25 cellular contexts compared by ENCODE assay signal in the genomic region with DNA sequence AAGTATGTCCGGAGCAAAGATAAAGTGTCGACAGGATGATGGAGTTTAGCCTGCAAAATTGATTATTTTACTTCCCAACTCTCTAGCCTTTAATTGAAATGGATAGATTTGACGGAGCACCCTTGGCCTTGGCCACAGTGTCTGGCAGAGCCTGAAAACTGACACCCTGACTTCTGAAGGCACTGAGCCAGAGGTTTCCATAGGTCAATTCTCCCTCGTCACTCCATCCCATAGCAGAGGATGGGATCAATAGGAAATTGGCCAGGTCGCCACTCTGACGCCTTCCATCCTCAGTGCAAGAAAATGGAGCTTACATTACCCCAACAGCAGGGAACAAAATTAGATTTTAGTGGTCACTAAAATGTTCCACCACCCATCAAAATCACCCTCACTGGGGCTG.
"Had no signal": no experiment of that assay in that cellular context is flagged by ENCODE, and none has a peak within 500 bp of the region (broad histone marks: within the 10 kb centered on the region; RNA-seq: fewer than 3 reads in every experiment).

No MANE protein-coding gene starts in this region.

- H3K36me3 ChIP-seq: colonic mucosa, esophagus muscularis mucosa, esophagus squamous epithelium, gastrocnemius medialis, gastroesophageal sphincter, heart left ventricle, heart right ventricle had no signal

- H3K4me3 Mint-ChIP-seq: dendritic cell treated with granulocyte-macrophage colony-stimulating factor and Interleukin-4, amounts not matched to agents 40 ng/mL and 50 ng/mL, for 4 days; effector memory CD8-positive, alpha-beta T cell; endodermal cell had no signal

- H3K27me3 ChIP-seq: colonic mucosa, dorsolateral prefrontal cortex, esophagus muscularis mucosa, esophagus squamous epithelium, gastrocnemius medialis, gastroesophageal sphincter had no signal

- ATAC-seq: effector memory CD8-positive, alpha-beta T cell; esophagus mucosa; foreskin keratinocyte; gastrocnemius medialis; gastroesophageal sphincter; heart left ventricle; heart right ventricle had no signal

- DNase-seq: colonic mucosa; cortex of kidney; dermis blood vessel endothelial cell; dorsolateral prefrontal cortex; effector CD4-positive, alpha-beta T cell; effector CD8-positive, alpha-beta T cell; effector memory CD4-positive, alpha-beta T cell; effector memory CD8-positive, alpha-beta T cell; endodermal cell; erythroblast; esophagus squamous epithelium; foreskin fibroblast; foreskin keratinocyte; foreskin melanocyte; gastrocnemius medialis; glutamatergic neuron; head of caudate nucleus; heart left ventricle; heart right ventricle had no signal

- H3K4me3 ChIP-seq: colonic mucosa, coronary artery, dorsolateral prefrontal cortex, esophagus muscularis mucosa, esophagus squamous epithelium, gastrocnemius medialis, gastroesophageal sphincter, heart left ventricle, heart right ventricle had no signal

- H3K27ac Mint-ChIP-seq: dendritic cell treated with granulocyte-macrophage colony-stimulating factor and Interleukin-4, amounts not matched to agents 40 ng/mL and 50 ng/mL, for 4 days; effector memory CD8-positive, alpha-beta T cell; endodermal cell had no signal

- H3K4me1 ChIP-seq: colonic mucosa, esophagus muscularis mucosa, esophagus squamous epithelium, foreskin keratinocyte, gastrocnemius medialis, gastroesophageal sphincter, heart left ventricle, heart right ventricle had no signal

- H3K27me3 Mint-ChIP-seq: dendritic cell treated with granulocyte-macrophage colony-stimulating factor and Interleukin-4, amounts not matched to agents 40 ng/mL and 50 ng/mL, for 4 days; effector memory CD8-positive, alpha-beta T cell had no signal

- H3K9me3 Mint-ChIP-seq: dendritic cell treated with granulocyte-macrophage colony-stimulating factor and Interleukin-4, amounts not matched to agents 40 ng/mL and 50 ng/mL, for 4 days; endodermal cell had no signal

- H3K27ac ChIP-seq: colonic mucosa, coronary artery, dorsolateral prefrontal cortex, epithelial cell of prostate, esophagus muscularis mucosa, esophagus squamous epithelium, foreskin keratinocyte, gastrocnemius medialis, gastroesophageal sphincter, heart left ventricle, heart right ventricle had no signal
